18 cellular contexts compared by ENCODE assay signal in genomic region chr9:117739620-117740347, GRCh38. TPM values are rescaled to one million over a fixed set of nuclear protein-coding genes. Genes with fewer than 3 reads are reported as not detected.
DNase-seq lines count a peak whose midpoint lies in the region; ATAC-seq, FAIRE-seq and TF ChIP-seq lines count a peak whose summit lies in the region.
"Had no signal": no experiment of that assay in that cellular context is flagged by ENCODE, and none has a peak within 500 bp of the region (broad histone marks: within the 10 kb centered on the region; RNA-seq: fewer than 3 reads in every experiment).

No MANE protein-coding gene starts in this region.

- TF ChIP-seq EP300 in K562 (IDR thresholded peaks at IDR 0.05; ENCODE audit: low read length): no peak

- no peaks in the 10 kb centered on the region for H3K9me1 ChIP-seq in K562 (ENCODE audit: control insufficient read depth, insufficient read depth, low read length)

- no peaks in the 10 kb centered on the region for H3K36me3 ChIP-seq in K562 (ENCODE audit: control insufficient read depth, insufficient read depth, low read length)
- H3K36me3 ChIP-seq: BLaER1 treated with 17β-estradiol and CSF1 and Interleukin-3, amounts not matched to agents 10 nM and 100 nM; HAP-1 had no signal

- BruUV-seq in K562 (replicated peaks; lab: Mats Ljungman, UMichigan): no TSS peak

- H3K4me3 Mint-ChIP-seq in activated CD4-positive, alpha-beta T cell treated with anti-CD3 and anti-CD28 coated beads, Interleukin-2, amount 10 ng/mL, durations not matched to agents 7 days and 5 days: no peak overlapping the region
- H3K4me3 Mint-ChIP-seq: CD4-positive, CD25-positive, alpha-beta regulatory T cell had no signal

- no peaks in the 10 kb centered on the region for H3K4me1 ChIP-seq in K562 (replicated peaks in 1 of 2; ENCODE audit: control insufficient read depth in 2 of 2, insufficient read depth in 2 of 2, low read length in 2 of 2)
- H3K4me1 ChIP-seq: HAP-1 had no signal

- intact Hi-C loops in K562 (cut with micrococcal nuclease): no loop called here

- H3K9me3 ChIP-seq in K562 (replicated peaks; ENCODE audit: control insufficient read depth, insufficient read depth, low read depth, low read length): no peaks in the 10 kb centered on the region
- H3K9me3 ChIP-seq: BLaER1 treated with 17β-estradiol and CSF1 and Interleukin-3, amounts not matched to agents 10 nM and 100 nM; HAP-1 had no signal

- in situ Hi-C loops in K562 (cut with MboI): no loop called here

- no peak overlapping the region for H3K4me2 ChIP-seq in K562 (ENCODE audit: insufficient read depth, low read length)
- H3K4me2 ChIP-seq: BLaER1 treated with 17β-estradiol and CSF1 and Interleukin-3, amounts not matched to agents 10 nM and 100 nM had no signal

- no peaks in the 10 kb centered on the region for H4K20me1 ChIP-seq in K562 (replicated peaks; ENCODE audit: control insufficient read depth, insufficient read depth, low read length)

- no peaks in the 10 kb centered on the region for H3K36me3 Mint-ChIP-seq in activated CD4-positive, alpha-beta T cell treated with anti-CD3 and anti-CD28 coated beads, Interleukin-2, amount 10 ng/mL, durations not matched to agents 7 days and 5 days (ENCODE audit: low read depth)
- H3K36me3 Mint-ChIP-seq: CD4-positive, CD25-positive, alpha-beta regulatory T cell had no signal

- peaks cover 11% of the 10 kb centered on the region for H3K4me1 Mint-ChIP-seq in activated CD4-positive, alpha-beta T cell treated with anti-CD3 and anti-CD28 coated beads, Interleukin-2, amount 10 ng/mL, durations not matched to agents 7 days and 5 days
- H3K4me1 Mint-ChIP-seq: CD4-positive, CD25-positive, alpha-beta regulatory T cell had no signal

- POLR2A ChIA-PET in K562 (lab: Yijun Ruan, JAX): no interaction called here
- POLR2A ChIA-PET in activated CD4-positive, alpha-beta T cell treated with anti-CD3 and anti-CD28 coated beads, Interleukin-2, amount 10 ng/mL, durations not matched to agents 7 days and 5 days (lab: Charles Lee): no interaction called here

- H3K9me3 Mint-ChIP-seq in activated CD4-positive, alpha-beta T cell treated with anti-CD3 and anti-CD28 coated beads, Interleukin-2, amount 10 ng/mL, durations not matched to agents 7 days and 5 days: no peaks in the 10 kb centered on the region

- no peak overlapping the region for H3K4me3 ChIP-seq in K562
- H3K4me3 ChIP-seq: BLaER1 treated with 17β-estradiol and CSF1 and Interleukin-3, amounts not matched to agents 10 nM and 100 nM; HAP-1 had no signal

- no peaks in the 10 kb centered on the region for H3K27me3 ChIP-seq in K562 (ENCODE audit: control insufficient read depth in 2 of 2, insufficient read depth in 2 of 2, low read length in 2 of 2)

- H3K27ac Mint-ChIP-seq in activated CD4-positive, alpha-beta T cell treated with anti-CD3 and anti-CD28 coated beads, Interleukin-2, amount 10 ng/mL, durations not matched to agents 7 days and 5 days: no peak overlapping the region

- H3K9ac ChIP-seq in K562 (ENCODE audit: insufficient read depth in 1 of 2, low read depth in 2 of 2, low read length in 2 of 2): no peak overlapping the region
- H3K9ac ChIP-seq: BLaER1 treated with 17β-estradiol and CSF1 and Interleukin-3, amounts not matched to agents 10 nM and 100 nM had no signal

- no peak overlapping the region for H3K27ac ChIP-seq in K562 (ENCODE audit: extremely low read depth, low read depth, low read length)
- H3K27ac ChIP-seq: BLaER1 treated with 17β-estradiol and CSF1 and Interleukin-3, amounts not matched to agents 10 nM and 100 nM; HL-60 had no signal

- H2AFZ ChIP-seq in K562 (ENCODE audit: low read depth, low read length): no peak overlapping the region

- no peaks in the 10 kb centered on the region for H3K79me2 ChIP-seq in K562 (ENCODE audit: control insufficient read depth, insufficient read depth, low read length)

- WGBS in K562 (ENCODE audit: insufficient coverage, low coverage, missing lambda C conversion rate): 3% methylated on average over 11 of the region's 11 CpGs

- DNase-seq in NCI-H748 (lab: John Stamatoyannopoulos, UW; ENCODE audit: unreplicated experiment) (peak; percentile 30), NCI-H748 treated with DMSO at 0.1 percent for 48 hours (lab: John Stamatoyannopoulos, UW) (no peak), NCI-H2227 (lab: John Stamatoyannopoulos, UW; ENCODE audit: unreplicated experiment) (peak; percentile 64), K562 (ENCODE audit: extremely low read depth in 1 of 4, low spot score in 3 of 4) (no peak), putamen (ENCODE audit: low spot score) (peak; percentile 61)
- no peak for DNase-seq in activated CD4-positive, alpha-beta T cell treated with anti-CD3 and anti-CD28 coated beads, Interleukin-2, amount 10 ng/mL, durations not matched to agents 7 days and 5 days
- DNase-seq: 8988T, AML-193, DMS53, GF-D8, GOT3, KBM-7 had no signal

- ATAC-seq in K562: no peak
- no peak for ATAC-seq in HG03045 (IDR thresholded peaks at IDR 0.05; ENCODE audit: unreplicated experiment)
- ATAC-seq in GM21381 (IDR thresholded peaks at IDR 0.05; ENCODE audit: unreplicated experiment): no peak

- peaks cover 35% of the 10 kb centered on the region for H3K27me3 Mint-ChIP-seq in activated CD4-positive, alpha-beta T cell treated with anti-CD3 and anti-CD28 coated beads, Interleukin-2, amount 10 ng/mL, durations not matched to agents 7 days and 5 days

- no peak for FAIRE-seq in K562 (lab: Jason Lieb, UNC)

- TF ChIP-seq CTCF in K562 (IDR thresholded peaks at IDR 0.05 in 2 of 3, conservative IDR thresholded peaks at IDR 0.05 in 1 of 3; ENCODE audit: insufficient read depth in 2 of 3, low read depth in 1 of 3, low read length in 3 of 3): no peak

- TF ChIP-seq RAD21 in K562 (CRISPR knock-in tag; conservative IDR thresholded peaks at IDR 0.05 in 1 of 2, IDR thresholded peaks at IDR 0.05 in 1 of 2): no peak

- no peak for TF ChIP-seq POLR2A in K562 (conservative IDR thresholded peaks at IDR 0.05)

- CTCF ChIA-PET in K562 (lab: Yijun Ruan, JAX; ENCODE audit: low intra/inter-chr PET ratio): no interaction called here
- CTCF ChIA-PET in activated CD4-positive, alpha-beta T cell treated with anti-CD3 and anti-CD28 coated beads, Interleukin-2, amount 10 ng/mL, durations not matched to agents 7 days and 5 days (lab: Charles Lee): no interaction called here

TF ChIP-seq in K562, 482 proteins besides CTCF, POLR2A, EP300 and RAD21:
- TF ChIP-seq RFX1 (IDR thresholded peaks at IDR 0.05) (peak; percentile 51), ZC3H8 (IDR thresholded peaks at IDR 0.05) (no peak), FOXJ3 (CRISPR knock-in tag; IDR thresholded peaks at IDR 0.05) (no peak)

RNA-seq across cellular contexts. Expression of gene TLR4, which starts 35.6 kb away (rescaled TPM):
- not detected in 2 replicates for total RNA-seq in K562 (2011; cell fraction: chromatin; rRNA removed; ENCODE audit: low replicate concordance)
- total RNA-seq in K562 (2011; cell fraction: nucleolus; rRNA removed): not detected in 2 replicates
- total RNA-seq in K562 (2011; cell fraction: nucleoplasm; rRNA removed): not detected in 2 replicates
- total RNA-seq in K562 (2014; rRNA removed): not detected in 2 replicates
- not detected in 2 replicates for total RNA-seq in K562 (2014; rRNA removed; fragmentation: Illumina TruSeq; extraction: Trizol)
- not detected in 2 replicates for total RNA-seq in K562 (2015; rRNA removed; fragmentation: Illumina TruSeq; extraction: Trizol)
- total RNA-seq in K562 (2021): 0.02 and 0.04 TPM in 2 replicates
- not detected in 2 replicates for polyA plus RNA-seq in K562 (2011; rRNA removed)
- polyA plus RNA-seq in K562 (2011; cell fraction: cytosol; rRNA removed): not detected in 2 replicates
- not detected in 2 replicates for polyA plus RNA-seq in K562 (2011; cell fraction: nucleus; rRNA removed)
- not detected in 2 replicates for polyA plus RNA-seq in K562 (2012)
- not detected in 2 replicates for polyA plus RNA-seq in K562 (2014; fragmentation: Illumina TruSeq; extraction: Trizol)
- polyA plus RNA-seq in K562 (2014; fragmentation: Nextera tagmentation; extraction: Ambion mirVana): not detected
- not detected in 2 replicates for polyA plus RNA-seq in K562 (2014; rRNA removed)
- polyA minus RNA-seq in K562 (2011; rRNA and poly(A)+ RNA removed): not detected in 2 replicates
- not detected in 2 replicates for polyA minus RNA-seq in K562 (2011; cell fraction: cytosol; rRNA and poly(A)+ RNA removed)
- not detected in 2 replicates for polyA minus RNA-seq in K562 (2011; cell fraction: nucleus; rRNA and poly(A)+ RNA removed)
- total RNA-seq in activated CD4-positive, alpha-beta T cell treated with anti-CD3 and anti-CD28 coated beads, Interleukin-2, amount 10 ng/mL, durations not matched to agents 7 days and 5 days: under 1 TPM in 1 of 2 experiments, not detected in 1; 0.06 TPM

Comparison
In these comparisons a context has a peak if more than half of its experiments do, and no peak if none do; other contexts are left out.
1. DNase-seq: peak in NCI-H748 (single experiment), NCI-H2227 (single experiment) and putamen (single experiment); none in NCI-H748 treated with DMSO at 0.1 percent for 48 hours (single experiment), K562 (0 of 4) and activated CD4-positive, alpha-beta T cell treated with anti-CD3 and anti-CD28 coated beads, Interleukin-2, amount 10 ng/mL, durations not matched to agents 7 days and 5 days (single experiment).